1 cellular context compared by ENCODE assay signal in the genomic region with DNA sequence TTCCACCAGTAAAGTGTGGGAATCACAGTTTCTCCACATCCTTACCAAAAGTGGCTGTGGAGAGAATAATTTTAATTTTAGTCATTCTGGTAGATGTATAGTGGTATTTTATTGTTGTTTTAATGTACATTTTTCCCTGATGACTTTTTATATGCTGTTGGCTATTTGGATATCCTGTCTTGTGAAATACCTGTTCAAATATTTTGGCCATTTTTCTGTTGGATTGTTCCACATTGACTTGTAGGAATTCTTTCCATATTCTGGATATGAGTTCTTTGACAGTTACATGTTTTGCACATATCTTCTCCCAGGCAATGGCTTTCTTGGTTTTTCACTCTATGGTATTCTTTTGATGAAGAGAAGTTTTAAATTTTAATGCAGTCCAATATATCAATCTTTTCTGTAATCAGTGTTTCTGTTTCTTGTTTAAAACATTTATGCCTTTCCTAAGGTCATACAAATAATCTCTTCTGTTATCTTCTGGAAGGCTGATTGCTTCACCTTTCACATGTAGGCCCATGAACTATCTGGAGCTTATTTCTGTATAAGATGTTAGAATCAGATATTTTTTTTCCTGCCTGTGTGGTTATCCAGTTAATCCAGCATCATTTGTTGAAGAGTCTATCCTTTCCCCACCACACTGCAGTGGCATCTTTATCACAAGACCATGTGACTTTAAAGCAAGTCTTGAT.
TF ChIP-seq lines count a peak whose summit lies in the region.

No MANE protein-coding gene starts in this region.

TF ChIP-seq in WTC11, 78 proteins besides CTCF, POLR2A, EP300 and RAD21 (continued from another document):
- TF ChIP-seq ATF6 (CRISPR knock-in tag; IDR thresholded peaks at IDR 0.05) (no peak), TEAD4 (CRISPR knock-in tag; IDR thresholded peaks at IDR 0.05) (no peak), MYBL2 (CRISPR knock-in tag; IDR thresholded peaks at IDR 0.05) (no peak)
- TF ChIP-seq, protein P1, sequence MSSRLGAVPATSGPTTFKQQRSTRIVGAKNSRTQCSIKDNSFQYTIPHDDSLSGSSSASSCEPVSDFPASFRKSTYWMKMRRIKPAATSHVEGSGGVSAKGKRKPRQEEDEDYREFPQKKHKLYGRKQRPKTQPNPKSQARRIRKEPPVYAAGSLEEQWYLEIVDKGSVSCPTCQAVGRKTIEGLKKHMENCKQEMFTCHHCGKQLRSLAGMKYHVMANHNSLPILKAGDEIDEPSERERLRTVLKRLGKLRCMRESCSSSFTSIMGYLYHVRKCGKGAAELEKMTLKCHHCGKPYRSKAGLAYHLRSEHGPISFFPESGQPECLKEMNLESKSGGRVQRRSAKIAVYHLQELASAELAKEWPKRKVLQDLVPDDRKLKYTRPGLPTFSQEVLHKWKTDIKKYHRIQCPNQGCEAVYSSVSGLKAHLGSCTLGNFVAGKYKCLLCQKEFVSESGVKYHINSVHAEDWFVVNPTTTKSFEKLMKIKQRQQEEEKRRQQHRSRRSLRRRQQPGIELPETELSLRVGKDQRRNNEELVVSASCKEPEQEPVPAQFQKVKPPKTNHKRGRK (CRISPR knock-in tag; IDR thresholded peaks at IDR 0.05; ENCODE audit: borderline replicate concordance), result no peak
TF ChIP-seq in WTC11: peak in this region for 0.
